ENCODE assay signal across 7 cellular contexts in the genomic region with DNA sequence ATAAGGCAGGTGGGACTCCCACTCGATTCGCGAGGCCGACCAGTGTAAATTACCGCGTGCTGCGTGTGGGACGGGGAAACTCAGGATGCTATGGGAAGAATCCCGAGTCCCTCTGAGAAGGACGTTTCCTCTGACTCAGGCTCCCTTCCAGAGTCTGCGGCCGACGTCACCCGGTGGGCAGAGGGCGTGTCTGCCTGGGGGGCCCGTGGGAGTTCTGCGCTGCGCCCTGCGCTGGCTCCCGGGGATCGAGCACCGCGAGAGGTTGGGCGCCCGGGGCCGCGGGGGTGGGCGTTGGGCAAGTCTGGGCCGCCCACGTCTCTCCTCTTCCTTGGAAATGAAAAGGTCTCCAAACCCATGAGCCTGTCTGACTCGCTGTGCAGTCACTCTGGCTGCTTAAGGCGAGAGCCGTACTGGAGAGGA. TPM values are rescaled to one million over a fixed set of nuclear protein-coding genes. Genes with fewer than 3 reads are reported as not detected.
DNase-seq lines count a peak whose midpoint lies in the region; ATAC-seq and TF ChIP-seq lines count a peak whose summit lies in the region.

No MANE protein-coding gene starts in this region.

- peak; percentile 17 for ATAC-seq in GM18511 (IDR thresholded peaks at IDR 0.05; ENCODE audit: unreplicated experiment)
- ATAC-seq in activated T-cell treated with anti-CD3 and anti-CD28 coated beads, Interleukin-2, amount 50 U/mL, for 4 hours, result peak; percentile 47 to 58
- ATAC-seq in foreskin keratinocyte, result peak; percentile 89
- no peak for ATAC-seq in HG02588 (IDR thresholded peaks at IDR 0.05; ENCODE audit: unreplicated experiment)

- peak overlapping the region; percentile 86 for H3K4me3 Mint-ChIP-seq in activated T-cell treated with anti-CD3 and anti-CD28 coated beads, Interleukin-2, amount 50 U/mL, for 4 hours
- peak overlapping the region; percentile 79 for H3K4me3 Mint-ChIP-seq in osteocyte (ENCODE audit: unreplicated experiment)

- H2AFZ ChIP-seq in MM.1S (ENCODE audit: low read length), result peak overlapping the region; percentile 52

- H3K27me3 Mint-ChIP-seq in activated T-cell treated with anti-CD3 and anti-CD28 coated beads, Interleukin-2, amount 50 U/mL, for 4 hours (ENCODE audit: low read depth), result peaks cover 16% of the 10 kb centered on the region
- H3K27me3 Mint-ChIP-seq in osteocyte (ENCODE audit: unreplicated experiment), result peaks cover 41% of the 10 kb centered on the region

- no peaks in the 10 kb centered on the region for H3K9me3 ChIP-seq in MM.1S (replicated peaks; ENCODE audit: insufficient read depth, low read length)

- H3K27ac Mint-ChIP-seq in osteocyte (ENCODE audit: unreplicated experiment), result no peak overlapping the region

- no peaks in the 10 kb centered on the region for H3K36me3 ChIP-seq in MM.1S (replicated peaks; ENCODE audit: insufficient read depth, low read length)
- H3K36me3 ChIP-seq in urinary bladder (ENCODE audit: insufficient read depth), result no peaks in the 10 kb centered on the region

- DNase-seq in MM.1S, result no peak
- DNase-seq in activated T-cell treated with anti-CD3 and anti-CD28 coated beads, Interleukin-2, amount 50 U/mL, for 4 hours, result peak; percentile 56
- peak; percentile 88 to 94 for DNase-seq in foreskin keratinocyte
- DNase-seq in osteocyte (ENCODE audit: extremely low spot score, unreplicated experiment), result peak; percentile 86

- H3K79me2 ChIP-seq in MM.1S (ENCODE audit: low read length), result no peaks in the 10 kb centered on the region

- H3K27ac ChIP-seq in MM.1S (ENCODE audit: low read length) (no peak overlapping the region), foreskin keratinocyte (peak overlapping the region; percentile 93), urinary bladder (ENCODE audit: low read depth) (peak overlapping the region; percentile 76)

- 0 out of 2 replicates have a peak, but pooled peaks cover 5% of the 10 kb centered on the region for H3K4me1 ChIP-seq in MM.1S (ENCODE audit: low read length)
- H3K4me1 ChIP-seq in foreskin keratinocyte, result peaks cover 7% of the 10 kb centered on the region
- no peaks in the 10 kb centered on the region for H3K4me1 ChIP-seq in urinary bladder (ENCODE audit: insufficient read depth)

- peak overlapping the region; percentile 82 for H3K4me2 ChIP-seq in MM.1S (ENCODE audit: low read depth, low read length)

- peak overlapping the region; percentile 61 for H3K4me3 ChIP-seq in MM.1S (ENCODE audit: low read length)
- peak overlapping the region; percentile 53 for H3K4me3 ChIP-seq in urinary bladder (ENCODE audit: low read depth, low read length)

- WGBS in urinary bladder, result 1% methylated on average over 33 of the region's 33 CpGs

- peaks cover 1% of the 10 kb centered on the region for H3K36me3 Mint-ChIP-seq in activated T-cell treated with anti-CD3 and anti-CD28 coated beads, Interleukin-2, amount 50 U/mL, for 4 hours (ENCODE audit: insufficient read depth)
- H3K36me3 Mint-ChIP-seq in osteocyte (ENCODE audit: unreplicated experiment), result no peaks in the 10 kb centered on the region

- peaks cover 26% of the 10 kb centered on the region for H3K4me1 Mint-ChIP-seq in activated T-cell treated with anti-CD3 and anti-CD28 coated beads, Interleukin-2, amount 50 U/mL, for 4 hours (ENCODE audit: low read depth)
- peaks cover 11% of the 10 kb centered on the region for H3K4me1 Mint-ChIP-seq in osteocyte (ENCODE audit: unreplicated experiment)

- no peaks in the 10 kb centered on the region for H4K20me1 ChIP-seq in MM.1S (ENCODE audit: insufficient read depth, low read length)

- TF ChIP-seq CTCF in MM.1S (IDR thresholded peaks at IDR 0.05; ENCODE audit: low read length) (no peak), foreskin keratinocyte (conservative IDR thresholded peaks at IDR 0.05) (no peak), osteocyte (IDR thresholded peaks at IDR 0.05) (no peak)

- no peaks in the 10 kb centered on the region for H3F3A ChIP-seq in MM.1S (ENCODE audit: insufficient read depth, low read length)

- H3K9ac ChIP-seq in MM.1S (ENCODE audit: low read length), result no peak overlapping the region

- peaks cover 4% of the 10 kb centered on the region for H3K9me3 Mint-ChIP-seq in activated T-cell treated with anti-CD3 and anti-CD28 coated beads, Interleukin-2, amount 50 U/mL, for 4 hours
- no peaks in the 10 kb centered on the region for H3K9me3 Mint-ChIP-seq in osteocyte (ENCODE audit: unreplicated experiment)

- H3K9me2 ChIP-seq in MM.1S (replicated peaks; ENCODE audit: insufficient read depth, low read length), result no peaks in the 10 kb centered on the region

- peaks cover 16% of the 10 kb centered on the region for H3K27me3 ChIP-seq in MM.1S (replicated peaks; ENCODE audit: insufficient read depth, low read length)
- H3K27me3 ChIP-seq in foreskin keratinocyte, result no peaks in the 10 kb centered on the region

RNA-seq across cellular contexts. Expression of gene NIPAL1, which starts 0.5 kb away (rescaled TPM):
- total RNA-seq in activated T-cell treated with anti-CD3 and anti-CD28 coated beads, Interleukin-2, amount 50 U/mL, for 4 hours, result 1 to 10 TPM; 8.6 to 8.9 (median 8.8) TPM
- 16.2 and 17.0 TPM in 2 replicates for total RNA-seq in foreskin keratinocyte
- polyA plus RNA-seq in foreskin keratinocyte, result 3.2 and 4.3 TPM in 2 replicates
- total RNA-seq in osteocyte, result 0.13 and 0.42 TPM in 2 replicates
- total RNA-seq in urinary bladder, result 13.7 TPM
- 1.2 TPM for polyA plus RNA-seq in urinary bladder

RNA-seq across cellular contexts. Expression of gene CNGA1, which starts 0.6 kb away (rescaled TPM):
- under 1 TPM; 0.32 to 0.33 (median 0.33) TPM for total RNA-seq in activated T-cell treated with anti-CD3 and anti-CD28 coated beads, Interleukin-2, amount 50 U/mL, for 4 hours
- total RNA-seq in foreskin keratinocyte (0.31 and 0.53 TPM in 2 replicates), osteocyte (not detected in 2 replicates), urinary bladder (8.2 TPM)
- polyA plus RNA-seq in foreskin keratinocyte (0.41 and 0.50 TPM in 2 replicates), urinary bladder (2.5 TPM)
